In genomic region chr1:222124602-222125001, GRCh38 we compare ENCODE assay signal across 15 cellular contexts.
A peak's percentile ranks its signal among the peaks of the same experiment; 100 is the strongest.
DNase-seq lines count a peak whose midpoint lies in the region; ATAC-seq and TF ChIP-seq lines count a peak whose summit lies in the region.
"Had no signal": no experiment of that assay in that cellular context is flagged by ENCODE, and none has a peak within 500 bp of the region (broad histone marks: within the 10 kb centered on the region; RNA-seq: fewer than 3 reads in every experiment).

No MANE protein-coding gene starts in this region.

- TF ChIP-seq EP300 in transverse colon (IDR thresholded peaks at IDR 0.05; ENCODE audit: low read depth), result no peak

- H3K4me3 ChIP-seq in NT2/D1 (ENCODE audit: insufficient read length, low read depth) (no peak overlapping the region), fibroblast of mammary gland (ENCODE audit: control insufficient read depth, low read depth, low read length) (no peak overlapping the region), transverse colon (no peak overlapping the region), aorta (ENCODE audit: low read length in 2 of 2) (no peak overlapping the region)

- ATAC-seq in HG03457 (IDR thresholded peaks at IDR 0.05; ENCODE audit: unreplicated experiment) (no peak), aorta (ENCODE audit: low FRiP score) (no peak)
- ATAC-seq: natural killer cell treated with Interleukin-12 subunit alpha and Interleukin-12 subunit beta and Interleukin-15 and Interleukin-18, amount 100 ng/mL, for 72 hours; stimulated activated naive B cell treated with anti-CD40 and anti-IgM and Interleukin-4, amounts not matched to agents 10 μg/mL and 1 μg/mL and 100 μg/mL, for 72 hours had no signal

- no peaks in the 10 kb centered on the region for H3K4me1 ChIP-seq in NT2/D1 (ENCODE audit: insufficient read depth, insufficient read length)
- no peaks in the 10 kb centered on the region for H3K4me1 ChIP-seq in transverse colon
- no peaks in the 10 kb centered on the region for H3K4me1 ChIP-seq in aorta (ENCODE audit: control insufficient read depth in 1 of 2, insufficient read depth in 2 of 2, low read length in 2 of 2)

- 38% methylated on average over 1 of the region's 1 CpG; no CpG with 5 or more reads in 1 of the 2 donors for WGBS in transverse colon (ENCODE audit: low coverage in 1 of 2), 2 donors
- WGBS in aorta, 2 donors, result 10 to 19% methylated on average over 1 of the region's 1 CpG

- intact Hi-C loops in transverse colon (cut with DNase I; ENCODE audit: low total_unique reads), result no loop called here
- intact Hi-C loops in aorta (cut with DNase I), result no loop called here

- in situ Hi-C loops in transverse colon (cut with MboI; ENCODE audit: low pct_ligation_motif_present in 1 of 4, low pct_unique_long_range_greater_than_20kb in 1 of 4, low sequenced_read_pairs in 3 of 4), result loop anchor here in 1 of 4 donors (25.0 kb wide), 1 partner anchor 338 kb away; no protein-coding TSS in a partner anchor

- TF ChIP-seq POLR2A in transverse colon (IDR thresholded peaks at IDR 0.05), result no peak

- TF ChIP-seq CTCF in fibroblast of mammary gland (conservative IDR thresholded peaks at IDR 0.05; ENCODE audit: control insufficient read depth, insufficient read depth, low read depth, low read length) (peak; percentile 49), transverse colon (IDR thresholded peaks at IDR 0.05) (peak in 3 of 5 experiments; percentile 12 to 15 (median 14))

- DNase-seq in NCI-H1092 treated with DMSO at 0.1 percent for 48 hours (lab: John Stamatoyannopoulos, UW) (peak; percentile 5), NCI-H1092 (lab: John Stamatoyannopoulos, UW) (no peak), NT2/D1 (ENCODE audit: low read depth, low spot score) (peak; percentile 35), fibroblast of mammary gland (ENCODE audit: low read depth) (peak; percentile 7), transverse colon (no peak), amygdala (lab: John Stamatoyannopoulos, UW) (no peak), aorta (no peak)
- DNase-seq: 8988T; activated CD4-positive, alpha-beta T cell treated with anti-CD3 and anti-CD28 coated beads for 4 hours; effector CD4-positive, alpha-beta T cell; NCI-H2081; SIG-M5; stimulated activated naive B cell treated with anti-CD40 and anti-IgM and Interleukin-4, amounts not matched to agents 10 μg/mL and 1 μg/mL and 100 μg/mL, for 72 hours had no signal

- H3K27ac ChIP-seq in transverse colon (no peak overlapping the region), aorta (ENCODE audit: low read depth in 1 of 2, low read length in 2 of 2) (no peak overlapping the region)

- H3K27me3 ChIP-seq in NT2/D1 (ENCODE audit: insufficient read depth, insufficient read length), result no peaks in the 10 kb centered on the region
- H3K27me3 ChIP-seq in transverse colon, result no peaks in the 10 kb centered on the region
- no peaks in the 10 kb centered on the region for H3K27me3 ChIP-seq in aorta (ENCODE audit: control insufficient read depth in 1 of 2, insufficient read depth in 2 of 2, low read length in 1 of 2)

- no peak overlapping the region for H3K9ac ChIP-seq in NT2/D1 (ENCODE audit: insufficient read length, low read depth)

- H3K9me3 ChIP-seq in NT2/D1 (ENCODE audit: insufficient read depth, low read length), result no peaks in the 10 kb centered on the region
- H3K9me3 ChIP-seq in transverse colon, result no peaks in the 10 kb centered on the region
- H3K9me3 ChIP-seq in aorta (ENCODE audit: control insufficient read depth, low read length), result peaks cover 2% of the 10 kb centered on the region

- H3K36me3 ChIP-seq in NT2/D1 (ENCODE audit: insufficient read depth, insufficient read length, low read length), result no peaks in the 10 kb centered on the region
- H3K36me3 ChIP-seq in transverse colon, result no peaks in the 10 kb centered on the region
- no peaks in the 10 kb centered on the region for H3K36me3 ChIP-seq in aorta (ENCODE audit: control insufficient read depth in 1 of 2, insufficient read depth in 2 of 2, low read length in 1 of 2)

Comparison
In these comparisons a context has a peak if more than half of its experiments do, and no peak if none do; other contexts are left out.
1. DNase-seq: peak in NCI-H1092 treated with DMSO at 0.1 percent for 48 hours (single experiment), NT2/D1 (single experiment) and fibroblast of mammary gland (single experiment); none in NCI-H1092 (single experiment), transverse colon (single experiment), amygdala (0 of 56) and aorta (0 of 2).